30 cellular contexts compared by ENCODE assay signal in the genomic region with DNA sequence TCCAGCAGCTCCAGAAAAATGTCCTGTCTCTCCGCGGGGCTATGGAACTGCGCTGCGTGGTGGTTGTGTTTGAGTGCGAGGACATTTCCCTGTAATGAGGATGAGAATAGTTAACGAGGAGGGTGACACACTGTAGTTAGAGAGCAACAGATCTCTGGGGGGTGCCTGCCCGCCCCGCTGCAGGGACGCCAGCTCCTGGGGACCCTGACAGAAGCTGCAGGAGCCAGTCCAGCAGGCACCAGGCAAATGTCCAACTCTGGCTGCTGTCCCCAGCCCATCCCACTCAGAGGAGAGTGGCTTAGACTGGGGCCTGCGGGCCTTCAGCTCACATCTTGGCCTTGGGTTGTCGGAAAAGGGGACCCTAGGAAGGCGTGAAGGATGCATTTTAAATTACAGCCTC.
"Had no signal": no experiment of that assay in that cellular context is flagged by ENCODE, and none has a peak within 500 bp of the region (broad histone marks: within the 10 kb centered on the region; RNA-seq: fewer than 3 reads in every experiment).

No MANE protein-coding gene starts in this region.

- H3K27ac Mint-ChIP-seq: activated CD4-positive, alpha-beta memory T cell treated with anti-CD3 and anti-CD28 coated beads, Interleukin-2, amount 10 ng/mL, durations not matched to agents 7 days and 5 days; activated CD8-positive, alpha-beta memory T cell treated with anti-CD3 and anti-CD28 coated beads, Interleukin-2, amount 10 ng/mL, durations not matched to agents 7 days and 5 days; activated naive CD4-positive, alpha-beta T cell treated with anti-CD3 and anti-CD28 coated beads, Interleukin-2, amount 10 ng/mL, durations not matched to agents 7 days and 5 days; activated naive CD8-positive, alpha-beta T cell had no signal

- H3K9me3 ChIP-seq: ascending aorta, SJCRH30 had no signal

- H3K27ac ChIP-seq: ascending aorta, SJCRH30, SK-N-MC, WERI-Rb-1 had no signal

- H3K4me3 Mint-ChIP-seq: activated CD4-positive, alpha-beta memory T cell treated with anti-CD3 and anti-CD28 coated beads, Interleukin-2, amount 10 ng/mL, durations not matched to agents 7 days and 5 days; activated CD8-positive, alpha-beta memory T cell treated with anti-CD3 and anti-CD28 coated beads, Interleukin-2, amount 10 ng/mL, durations not matched to agents 7 days and 5 days; activated naive CD4-positive, alpha-beta T cell treated with anti-CD3 and anti-CD28 coated beads, Interleukin-2, amount 10 ng/mL, durations not matched to agents 7 days and 5 days; activated naive CD8-positive, alpha-beta T cell had no signal

- DNase-seq: activated CD4-positive, alpha-beta memory T cell treated with anti-CD3 and anti-CD28 coated beads, Interleukin-2, amount 10 ng/mL, durations not matched to agents 7 days and 5 days; activated CD4-positive, alpha-beta T cell treated with anti-CD3 and anti-CD28 coated beads for 1 hour; activated CD4-positive, alpha-beta T cell treated with anti-CD3 and anti-CD28 coated beads for 48 hours; activated CD4-positive, CD25-positive, alpha-beta regulatory T cell; activated CD8-positive, alpha-beta memory T cell treated with anti-CD3 and anti-CD28 coated beads for 24 hours; activated CD8-positive, alpha-beta memory T cell treated with anti-CD3 and anti-CD28 coated beads, Interleukin-2, amount 10 ng/mL, durations not matched to agents 7 days and 5 days; activated CD8-positive, alpha-beta memory T cell treated with anti-CD3 and anti-CD28 coated beads, Interleukin-2, amount 50 U/mL, for 48 hours; activated effector memory CD4-positive, alpha-beta T cell treated with Interleukin-2 at 50 U/mL for 16 hours; activated naive CD4-positive, alpha-beta T cell treated with anti-CD3 and anti-CD28 coated beads, Interleukin-2, amount 10 ng/mL, durations not matched to agents 7 days and 5 days; activated T-cell treated with anti-CD3 and anti-CD28 coated beads, Interleukin-2, amount 50 U/mL, for 48 hours; Karpas-422; KBM-7; NCI-H1105; NCI-H1417 treated with DMSO at 0.1 percent for 48 hours; NCI-H187 treated with DMSO at 0.1 percent for 48 hours; NCI-H2081; NCI-H2171 treated with DMSO at 0.1 percent for 48 hours; NCI-H2227 treated with DMSO at 0.1 percent for 48 hours; NCI-H446; NCI-H510A treated with DMSO at 0.1 percent for 48 hours; NCI-H526 treated with DMSO at 0.1 percent for 48 hours; NCI-H774; SHP77; SJCRH30; T1000; WERI-Rb-1 had no signal

- H3K27me3 ChIP-seq: ascending aorta had no signal

- H3K9me3 Mint-ChIP-seq: activated CD4-positive, alpha-beta memory T cell treated with anti-CD3 and anti-CD28 coated beads, Interleukin-2, amount 10 ng/mL, durations not matched to agents 7 days and 5 days; activated naive CD4-positive, alpha-beta T cell treated with anti-CD3 and anti-CD28 coated beads, Interleukin-2, amount 10 ng/mL, durations not matched to agents 7 days and 5 days had no signal

- H3K36me3 ChIP-seq: ascending aorta, SJCRH30, WERI-Rb-1 had no signal

- H3K4me3 ChIP-seq: ascending aorta, SJCRH30, SK-N-MC had no signal

- H3K36me3 Mint-ChIP-seq: activated CD8-positive, alpha-beta memory T cell treated with anti-CD3 and anti-CD28 coated beads, Interleukin-2, amount 10 ng/mL, durations not matched to agents 7 days and 5 days; activated naive CD4-positive, alpha-beta T cell treated with anti-CD3 and anti-CD28 coated beads, Interleukin-2, amount 10 ng/mL, durations not matched to agents 7 days and 5 days; activated naive CD8-positive, alpha-beta T cell had no signal

- H3K27me3 Mint-ChIP-seq: activated naive CD8-positive, alpha-beta T cell had no signal

- ATAC-seq: activated CD8-positive, alpha-beta memory T cell treated with anti-CD3 and anti-CD28 coated beads, Interleukin-2, amount 10 ng/mL, durations not matched to agents 7 days and 5 days; Panc1 had no signal

- H3K4me1 Mint-ChIP-seq: activated CD4-positive, alpha-beta memory T cell treated with anti-CD3 and anti-CD28 coated beads, Interleukin-2, amount 10 ng/mL, durations not matched to agents 7 days and 5 days; activated CD8-positive, alpha-beta memory T cell treated with anti-CD3 and anti-CD28 coated beads, Interleukin-2, amount 10 ng/mL, durations not matched to agents 7 days and 5 days; activated naive CD4-positive, alpha-beta T cell treated with anti-CD3 and anti-CD28 coated beads, Interleukin-2, amount 10 ng/mL, durations not matched to agents 7 days and 5 days had no signal
